Comparison of ENCODE assay signal across 10 cellular contexts in genomic region chr5:111461261-111461671, GRCh38. TPM values are rescaled to one million over a fixed set of nuclear protein-coding genes. Genes with fewer than 3 reads are reported as not detected.
DNase-seq lines count a peak whose midpoint lies in the region; TF ChIP-seq lines count a peak whose summit lies in the region.
"Had no signal": no experiment of that assay in that cellular context is flagged by ENCODE, and none has a peak within 500 bp of the region (broad histone marks: within the 10 kb centered on the region; RNA-seq: fewer than 3 reads in every experiment).

No MANE protein-coding gene starts in this region.

- H3K9me3 Mint-ChIP-seq in osteocyte (ENCODE audit: unreplicated experiment) = no peaks in the 10 kb centered on the region
- peaks cover 16% of the 10 kb centered on the region for H3K9me3 Mint-ChIP-seq in activated naive CD8-positive, alpha-beta T cell treated with anti-CD3 and anti-CD28 coated beads for 36 hours

- H3K27me3 ChIP-seq in dorsolateral prefrontal cortex = no peaks in the 10 kb centered on the region

- H3K4me3 Mint-ChIP-seq in osteocyte (ENCODE audit: unreplicated experiment) = no peak overlapping the region
- no peak overlapping the region for H3K4me3 Mint-ChIP-seq in activated naive CD8-positive, alpha-beta T cell treated with anti-CD3 and anti-CD28 coated beads for 36 hours
- H3K4me3 Mint-ChIP-seq: CD4-positive, CD25-positive, alpha-beta regulatory T cell had no signal

- intact Hi-C loops in dorsolateral prefrontal cortex (cut with DNase I) = loop anchor here in 1 of 2 donors (5.0 kb wide), 1 partner anchor 304 kb away; no protein-coding TSS in a partner anchor

- peak; percentile 19 for DNase-seq in NCI-H2196 (lab: John Stamatoyannopoulos, UW; ENCODE audit: unreplicated experiment)
- DNase-seq in NCI-H2196 treated with DMSO at 0.1 percent for 48 hours (lab: John Stamatoyannopoulos, UW; ENCODE audit: unreplicated experiment) = no peak
- DNase-seq in NCI-H1694 (lab: John Stamatoyannopoulos, UW) = peak; percentile 56
- peak in 8 of 10 donors; percentile 10 to 71 (median 46) for DNase-seq in dorsolateral prefrontal cortex
- no peak for DNase-seq in osteocyte (ENCODE audit: extremely low spot score, unreplicated experiment)
- no peak for DNase-seq in activated naive CD8-positive, alpha-beta T cell treated with anti-CD3 and anti-CD28 coated beads for 36 hours
- DNase-seq in central memory CD4-positive, alpha-beta T cell = no peak
- no peak for DNase-seq in kidney glomerular epithelial cell (lab: John Stamatoyannopoulos, UW)
- DNase-seq: CD4-positive, CD25-positive, alpha-beta regulatory T cell had no signal

- peak overlapping the region in 2 of 59 donors; percentile 6 to 21 for H3K27ac ChIP-seq in dorsolateral prefrontal cortex
- H3K27ac ChIP-seq: epithelial cell of prostate had no signal

- peaks cover 1% of the 10 kb centered on the region for H3K4me1 Mint-ChIP-seq in osteocyte (ENCODE audit: unreplicated experiment)
- H3K4me1 Mint-ChIP-seq in activated naive CD8-positive, alpha-beta T cell treated with anti-CD3 and anti-CD28 coated beads for 36 hours = peaks cover 15% of the 10 kb centered on the region

- no peaks in the 10 kb centered on the region for H3K36me3 Mint-ChIP-seq in osteocyte (ENCODE audit: unreplicated experiment)
- peaks cover 51% of the 10 kb centered on the region for H3K36me3 Mint-ChIP-seq in activated naive CD8-positive, alpha-beta T cell treated with anti-CD3 and anti-CD28 coated beads for 36 hours

- peak in 52 of 56 donors; percentile 8 to 70 (median 48) for TF ChIP-seq CTCF in dorsolateral prefrontal cortex (IDR thresholded peaks at IDR 0.05 in 54 of 56, conservative IDR thresholded peaks at IDR 0.05 in 2 of 56; ENCODE audit: low read depth in 1 of 56, partially characterized antibody in 56 of 56)
- TF ChIP-seq CTCF in osteocyte (IDR thresholded peaks at IDR 0.05) = peak; percentile 61

- H3K4me3 ChIP-seq in dorsolateral prefrontal cortex = no peak overlapping the region

- peaks cover 20% of the 10 kb centered on the region for H3K27me3 Mint-ChIP-seq in osteocyte (ENCODE audit: unreplicated experiment)
- no peaks in the 10 kb centered on the region for H3K27me3 Mint-ChIP-seq in activated naive CD8-positive, alpha-beta T cell treated with anti-CD3 and anti-CD28 coated beads for 36 hours
- H3K27me3 Mint-ChIP-seq: CD4-positive, CD25-positive, alpha-beta regulatory T cell had no signal

- no peak overlapping the region for H3K27ac Mint-ChIP-seq in osteocyte (ENCODE audit: unreplicated experiment)
- no peak overlapping the region for H3K27ac Mint-ChIP-seq in activated naive CD8-positive, alpha-beta T cell treated with anti-CD3 and anti-CD28 coated beads for 36 hours

RNA-seq across cellular contexts. Expression of gene STARD4, which starts 51.1 kb away (rescaled TPM):
- total RNA-seq in dorsolateral prefrontal cortex = 10 to 100 TPM; 18.3 to 53.5 (median 33.3) TPM
- 24.8 and 29.7 TPM in 2 replicates for total RNA-seq in osteocyte
- total RNA-seq in activated naive CD8-positive, alpha-beta T cell treated with anti-CD3 and anti-CD28 coated beads for 36 hours = 10 to 100 TPM; 71.6 to 71.8 TPM

Comparison
In these comparisons a context has a peak if more than half of its experiments do, and no peak if none do; other contexts are left out.
1. DNase-seq: peak in NCI-H2196 (single experiment), NCI-H1694 (single experiment) and dorsolateral prefrontal cortex (8 of 10); none in NCI-H2196 treated with DMSO at 0.1 percent for 48 hours (single experiment), osteocyte (single experiment), activated naive CD8-positive, alpha-beta T cell treated with anti-CD3 and anti-CD28 coated beads for 36 hours (single experiment), central memory CD4-positive, alpha-beta T cell (single experiment) and kidney glomerular epithelial cell (single experiment).